33 cellular contexts compared by ENCODE assay signal in genomic region chr6:141830530-141830929, GRCh38.
"Had no signal": no experiment of that assay in that cellular context is flagged by ENCODE, and none has a peak within 500 bp of the region (broad histone marks: within the 10 kb centered on the region; RNA-seq: fewer than 3 reads in every experiment).

No MANE protein-coding gene starts in this region.

- H3K9me3 Mint-ChIP-seq: activated CD8-positive, alpha-beta T cell treated with anti-CD3 and anti-CD28 coated beads for 36 hours; activated naive CD4-positive, alpha-beta T cell treated with anti-CD3 and anti-CD28 coated beads, Interleukin-2, amount 50 U/mL, for 72 hours; activated T-helper 2 cell treated with anti-CD3 and anti-CD28 coated beads, Interferon-gamma antibody, Interleukin-2, Interleukin-4, amounts not matched to agents 10 μg/mL and 5 μg/mL and 100 μg/mL, durations not matched to agents 14 hours and 24 hours and 36 hours; central memory CD8-positive, alpha-beta T cell had no signal

- H3K27me3 ChIP-seq: esophagus muscularis mucosa, heart left ventricle, left lung, neutrophil, uterus had no signal

- H3K4me1 Mint-ChIP-seq: central memory CD8-positive, alpha-beta T cell had no signal

- FAIRE-seq: bronchial epithelial cell, islet of Langerhans had no signal

- H3K4me3 ChIP-seq: esophagus muscularis mucosa, heart left ventricle, left lung, lower lobe of right lung, prostate gland, skin epidermis, thoracic aorta, uterus had no signal

- DNase-seq: activated CD4-positive, alpha-beta T cell treated with anti-CD3 and anti-CD28 coated beads for 1 hour; activated CD4-positive, alpha-beta T cell treated with anti-CD3 and anti-CD28 coated beads, Interleukin-2, amount 50 U/mL, for 1 hour; activated CD8-positive, alpha-beta T cell treated with anti-CD3 and anti-CD28 coated beads for 36 hours; activated naive CD4-positive, alpha-beta T cell; activated T-cell treated with anti-CD3 and anti-CD28 coated beads, Interleukin-2, amount 50 U/mL, for 48 hours; anterior cingulate cortex; effector CD4-positive, alpha-beta T cell; foreskin keratinocyte; heart left ventricle; left lung; lower lobe of right lung; mesenchymal stem cell; natural killer cell; retina; stimulated activated CD4-positive, alpha-beta T cell treated with anti-CD3 and anti-CD28 coated beads, Interleukin-12 subunit alpha, Interleukin-12 subunit beta, amount 100 ng/mL, for 4 hours; stimulated activated CD4-positive, alpha-beta T cell treated with anti-CD3 and anti-CD28 coated beads, Interleukin-4, amount 100 ng/mL, for 24 hours; T-helper 2 cell; uterus had no signal

- ATAC-seq: activated CD8-positive, alpha-beta T cell treated with anti-CD3 and anti-CD28 coated beads for 36 hours; activated naive CD4-positive, alpha-beta T cell treated with anti-CD3 and anti-CD28 coated beads, Interleukin-2, amount 50 U/mL, for 72 hours; foreskin keratinocyte; heart left ventricle; left lung; lower lobe of right lung; natural killer cell; sciatic nerve; stimulated activated effector memory CD8-positive, alpha-beta T cell treated with anti-CD3 and anti-CD28 coated beads, Interleukin-12 subunit alpha, Interleukin-12 subunit beta, amount 100 ng/mL, for 72 hours had no signal

- H3K4me3 Mint-ChIP-seq: activated CD8-positive, alpha-beta T cell treated with anti-CD3 and anti-CD28 coated beads for 36 hours; central memory CD8-positive, alpha-beta T cell; dendritic cell treated with granulocyte-macrophage colony-stimulating factor and Interleukin-4, amounts not matched to agents 40 ng/mL and 50 ng/mL, for 4 days; natural killer cell; stimulated activated effector memory CD8-positive, alpha-beta T cell treated with anti-CD3 and anti-CD28 coated beads, Interleukin-12 subunit alpha, Interleukin-12 subunit beta, amount 100 ng/mL, for 72 hours; stimulated activated naive CD8-positive, alpha-beta T cell treated with anti-CD3 and anti-CD28 coated beads, Interleukin-15, Interleukin-2, amounts not matched to agents 100 ng/mL and 50 ng/mL, for 24 hours; type B pancreatic cell had no signal

- H3K27me3 Mint-ChIP-seq: activated CD8-positive, alpha-beta T cell treated with anti-CD3 and anti-CD28 coated beads for 36 hours; central memory CD8-positive, alpha-beta T cell; dendritic cell treated with granulocyte-macrophage colony-stimulating factor and Interleukin-4, amounts not matched to agents 40 ng/mL and 50 ng/mL, for 4 days; stimulated activated naive CD8-positive, alpha-beta T cell treated with anti-CD3 and anti-CD28 coated beads, Interleukin-15, Interleukin-2, amounts not matched to agents 100 ng/mL and 50 ng/mL, for 24 hours; type B pancreatic cell had no signal

- H3K9me3 ChIP-seq: esophagus muscularis mucosa, heart left ventricle, left lung, lower lobe of right lung, neutrophil, prostate gland, thoracic aorta, uterus had no signal

- H3K27ac Mint-ChIP-seq: activated CD8-positive, alpha-beta T cell treated with anti-CD3 and anti-CD28 coated beads for 36 hours; activated naive CD4-positive, alpha-beta T cell treated with anti-CD3 and anti-CD28 coated beads, Interleukin-2, amount 50 U/mL, for 72 hours; activated T-helper 2 cell treated with anti-CD3 and anti-CD28 coated beads, Interferon-gamma antibody, Interleukin-2, Interleukin-4, amounts not matched to agents 10 μg/mL and 5 μg/mL and 100 μg/mL, durations not matched to agents 14 hours and 24 hours and 36 hours; dendritic cell treated with granulocyte-macrophage colony-stimulating factor and Interleukin-4, amounts not matched to agents 40 ng/mL and 50 ng/mL, for 4 days; natural killer cell; stimulated activated effector memory CD8-positive, alpha-beta T cell treated with anti-CD3 and anti-CD28 coated beads, Interleukin-12 subunit alpha, Interleukin-12 subunit beta, amount 100 ng/mL, for 72 hours; stimulated activated naive CD8-positive, alpha-beta T cell treated with anti-CD3 and anti-CD28 coated beads, Interleukin-15, Interleukin-2, amounts not matched to agents 100 ng/mL and 50 ng/mL, for 24 hours; type B pancreatic cell had no signal

- H3K27ac ChIP-seq: esophagus muscularis mucosa, foreskin keratinocyte, heart left ventricle, left lung, lower lobe of right lung, neutrophil, prostate gland, skin epidermis, thoracic aorta, uterus had no signal

- H3K36me3 ChIP-seq: esophagus muscularis mucosa, heart left ventricle, left lung, lower lobe of right lung, neutrophil, prostate gland, thoracic aorta, uterus had no signal

- H3K36me3 Mint-ChIP-seq: activated naive CD4-positive, alpha-beta T cell treated with anti-CD3 and anti-CD28 coated beads, Interleukin-2, amount 50 U/mL, for 72 hours; natural killer cell; stimulated activated effector memory CD8-positive, alpha-beta T cell treated with anti-CD3 and anti-CD28 coated beads, Interleukin-12 subunit alpha, Interleukin-12 subunit beta, amount 100 ng/mL, for 72 hours had no signal

- H3K4me1 ChIP-seq: esophagus muscularis mucosa, foreskin keratinocyte, heart left ventricle, left lung, lower lobe of right lung, prostate gland, uterus had no signal
